In genomic region chr2:143089520-143089919, GRCh38 we compare ENCODE assay signal across 2 cellular contexts. TPM values are rescaled to one million over a fixed set of nuclear protein-coding genes. Genes with fewer than 3 reads are reported as not detected.
"Had no signal": no experiment of that assay in that cellular context is flagged by ENCODE, and none has a peak within 500 bp of the region (broad histone marks: within the 10 kb centered on the region; RNA-seq: fewer than 3 reads in every experiment).

No MANE protein-coding gene starts in this region.

RNA-seq across cellular contexts. Expression of gene ARHGAP15, which starts 39.7 kb away (rescaled TPM):
- total RNA-seq: M059J, MCF 10A had no signal
